Comparison of ENCODE assay signal across 1 cellular context in genomic region chr4:183430987-183431347, GRCh38.
TF ChIP-seq lines count a peak whose summit lies in the region.

No MANE protein-coding gene starts in this region.

TF ChIP-seq in GM12878, 131 proteins besides CTCF, POLR2A, EP300 and RAD21 (continued from another document):
- no peak for TF ChIP-seq CREB1 (IDR thresholded peaks at IDR 0.05; ENCODE audit: low read depth)
- TF ChIP-seq IRF5 (IDR thresholded peaks at IDR 0.05; ENCODE audit: borderline replicate concordance), result no peak
- TF ChIP-seq TBL1XR1 (IDR thresholded peaks at IDR 0.05; ENCODE audit: low read depth, low read length), result no peak
- no peak for TF ChIP-seq CBX3 (IDR thresholded peaks at IDR 0.05; ENCODE audit: borderline replicate concordance, low read depth)
- TF ChIP-seq CHD4 (IDR thresholded peaks at IDR 0.05), result no peak
- no peak for TF ChIP-seq MEF2B (IDR thresholded peaks at IDR 0.05; ENCODE audit: partially characterized antibody, poor library complexity, severe bottlenecking)
- no peak for TF ChIP-seq RFX5 (IDR thresholded peaks at IDR 0.05; ENCODE audit: low read depth, low read length)
- TF ChIP-seq TARDBP (IDR thresholded peaks at IDR 0.05; ENCODE audit: borderline replicate concordance), result no peak
- no peak for TF ChIP-seq TCF7 (IDR thresholded peaks at IDR 0.05; ENCODE audit: borderline replicate concordance)
- no peak for TF ChIP-seq NFYA (IDR thresholded peaks at IDR 0.05; ENCODE audit: borderline replicate concordance, low read depth, low read length)
- no peak for TF ChIP-seq ETV6 (conservative IDR thresholded peaks at IDR 0.05 in 1 of 2, IDR thresholded peaks at IDR 0.05 in 1 of 2; ENCODE audit: borderline replicate concordance in 1 of 2, low read depth in 1 of 2)
- no peak for TF ChIP-seq IRF3 (IDR thresholded peaks at IDR 0.05)
- TF ChIP-seq NRF1 (conservative IDR thresholded peaks at IDR 0.05; ENCODE audit: low read depth, low read length), result no peak
- TF ChIP-seq SIX5 (IDR thresholded peaks at IDR 0.05; ENCODE audit: low read depth, low read length, severe bottlenecking), result no peak
- no peak for TF ChIP-seq ZNF217 (IDR thresholded peaks at IDR 0.05)
